8 cellular contexts compared by ENCODE assay signal in the genomic region with DNA sequence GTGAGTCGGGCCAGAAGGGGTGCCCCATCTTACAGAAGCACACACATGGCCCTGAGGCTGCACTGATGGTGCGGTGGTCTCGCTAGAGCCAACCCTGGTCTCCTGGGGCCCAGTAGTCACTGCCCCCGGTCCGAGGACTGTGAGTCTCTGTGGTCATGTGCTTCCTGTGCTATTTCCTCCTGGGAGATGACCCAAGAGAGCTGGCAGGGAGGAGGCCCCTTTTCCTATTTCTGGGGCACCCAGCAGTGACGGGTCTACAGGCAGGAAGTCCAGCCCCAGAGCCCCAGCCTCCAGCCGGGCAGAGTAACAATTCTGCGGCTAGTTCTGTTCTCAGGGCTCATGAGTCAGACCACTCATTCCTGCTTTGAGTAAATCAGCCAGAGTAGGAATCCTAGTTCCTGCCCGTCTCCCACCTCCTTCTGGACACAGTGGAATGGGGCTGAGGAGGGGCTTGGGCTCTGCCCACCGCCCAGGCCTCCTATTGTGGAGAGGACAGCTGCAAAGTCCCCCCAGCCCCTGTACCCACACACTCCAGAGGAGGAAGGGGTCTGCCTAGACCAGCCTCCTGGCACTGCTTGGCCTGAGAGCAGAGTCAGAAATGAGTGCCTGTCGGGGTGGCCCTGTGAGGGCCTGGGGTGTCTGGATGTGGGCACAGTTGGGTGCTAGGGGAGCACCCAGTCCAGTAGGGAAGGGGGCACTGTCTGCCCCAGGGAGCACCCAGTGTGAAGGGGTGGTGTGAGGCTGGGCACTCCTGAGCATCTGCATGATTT.
A peak's percentile ranks its signal among the peaks of the same experiment; 100 is the strongest.
DNase-seq lines count a peak whose midpoint lies in the region; ATAC-seq and TF ChIP-seq lines count a peak whose summit lies in the region.

No MANE protein-coding gene starts in this region.

- H3K4me1 Mint-ChIP-seq in activated naive CD8-positive, alpha-beta T cell treated with anti-CD3 and anti-CD28 coated beads for 36 hours: peaks cover 7% of the 10 kb centered on the region

- DNase-seq in CMK (ENCODE audit: low read depth) (peak; percentile 73), cardiac septum (ENCODE audit: low spot score) (peak; percentile 89), gastrocnemius medialis (peak; percentile 44 to 61), NCI-H187 treated with DMSO at 0.1 percent for 48 hours (lab: John Stamatoyannopoulos, UW) (no peak), NCI-H526 treated with DMSO at 0.1 percent for 48 hours (lab: John Stamatoyannopoulos, UW) (no peak)
- DNase-seq in activated naive CD8-positive, alpha-beta T cell treated with anti-CD3 and anti-CD28 coated beads for 36 hours: no peak

- no peaks in the 10 kb centered on the region for H3K27me3 Mint-ChIP-seq in activated naive CD8-positive, alpha-beta T cell treated with anti-CD3 and anti-CD28 coated beads for 36 hours

- H3K9me3 ChIP-seq in gastrocnemius medialis: no peaks in the 10 kb centered on the region

- H3K4me1 ChIP-seq in gastrocnemius medialis: peaks cover 36 to 48% of the 10 kb centered on the region in 2 donors

- no peak for TF ChIP-seq POLR2A in gastrocnemius medialis (IDR thresholded peaks at IDR 0.05)

- no peaks in the 10 kb centered on the region for H3K9me3 Mint-ChIP-seq in activated naive CD8-positive, alpha-beta T cell treated with anti-CD3 and anti-CD28 coated beads for 36 hours

- H3K4me3 Mint-ChIP-seq in activated naive CD8-positive, alpha-beta T cell treated with anti-CD3 and anti-CD28 coated beads for 36 hours: no peak overlapping the region

- no peaks in the 10 kb centered on the region for H3K36me3 Mint-ChIP-seq in activated naive CD8-positive, alpha-beta T cell treated with anti-CD3 and anti-CD28 coated beads for 36 hours

- H3K27ac ChIP-seq in gastrocnemius medialis: peak overlapping the region; percentile 41 to 73 (median 62)

- H3K4me3 ChIP-seq in gastrocnemius medialis: no peak overlapping the region

- intact Hi-C loops in cardiac septum (cut with DNase I): no loop called here
- intact Hi-C loops in gastrocnemius medialis (cut with DNase I; ENCODE audit: low total_unique reads): loop anchor here (5.0 kb wide), 1 partner anchor 131 kb away; no protein-coding TSS in a partner anchor

- TF ChIP-seq CTCF in gastrocnemius medialis (IDR thresholded peaks at IDR 0.05 in 4 of 5, conservative IDR thresholded peaks at IDR 0.05 in 1 of 5): no peak

- ATAC-seq in GM21360 (IDR thresholded peaks at IDR 0.05; ENCODE audit: unreplicated experiment): peak; percentile 80
- ATAC-seq in HG03571 (IDR thresholded peaks at IDR 0.05; ENCODE audit: unreplicated experiment): peak; percentile 82
- peak; percentile 33 to 42 for ATAC-seq in gastrocnemius medialis

- peak overlapping the region; percentile 29 for H3K27ac Mint-ChIP-seq in activated naive CD8-positive, alpha-beta T cell treated with anti-CD3 and anti-CD28 coated beads for 36 hours

- in situ Hi-C loops in gastrocnemius medialis (cut with MboI; ENCODE audit: low sequenced_read_pairs in 4 of 4): no loop called here

- H3K36me3 ChIP-seq in gastrocnemius medialis: no peaks in the 10 kb centered on the region

- H3K27me3 ChIP-seq in gastrocnemius medialis: no peaks in the 10 kb centered on the region

Comparison
In these comparisons a context has a peak if more than half of its experiments do, and no peak if none do; other contexts are left out.
1. DNase-seq: peak in CMK (single experiment), cardiac septum (single experiment) and gastrocnemius medialis (2 of 2); none in activated naive CD8-positive, alpha-beta T cell treated with anti-CD3 and anti-CD28 coated beads for 36 hours (single experiment), NCI-H187 treated with DMSO at 0.1 percent for 48 hours (single experiment) and NCI-H526 treated with DMSO at 0.1 percent for 48 hours (single experiment).
2. Peak in every context shown above with its lines, with median percentiles within 50 percentile points of each other: ATAC-seq.